ENCODE assay signal across 8 cellular contexts in genomic region chr2:231648579-231649174, GRCh38. TPM values are rescaled to one million over a fixed set of nuclear protein-coding genes. Genes with fewer than 3 reads are reported as not detected.
A peak's percentile ranks its signal among the peaks of the same experiment; 100 is the strongest.
DNase-seq lines count a peak whose midpoint lies in the region; ATAC-seq, FAIRE-seq and TF ChIP-seq lines count a peak whose summit lies in the region.

No MANE protein-coding gene starts in this region.

- DNase-seq in NCI-H748 (lab: John Stamatoyannopoulos, UW; ENCODE audit: unreplicated experiment) (peak; percentile 40), NCI-H748 treated with DMSO at 0.1 percent for 48 hours (lab: John Stamatoyannopoulos, UW) (no peak), T follicular helper cell (ENCODE audit: low read depth) (peak; percentile 28), GM12878 (ENCODE audit: low read depth, low spot score) (no peak), kidney epithelial cell (ENCODE audit: low read depth) (no peak)
- peak in 2 of 3 experiments; percentile 25 to 28 for DNase-seq in stimulated activated CD4-positive, alpha-beta T cell treated with anti-CD3 and anti-CD28 coated beads, TNF-alpha, amount 100 ng/mL, for 4 hours (ENCODE audit: low read depth in 3 of 3)

- no peak overlapping the region for H2AFZ ChIP-seq in GM12878 (ENCODE audit: control insufficient read depth, low read depth, low read length)

- peak; percentile 79 for FAIRE-seq in GM12878 (lab: Jason Lieb, UNC)

- no peak overlapping the region for H3K27ac ChIP-seq in GM12878 (ENCODE audit: control insufficient read depth, insufficient read depth)

- TF ChIP-seq CTCF in GM12878 (IDR thresholded peaks at IDR 0.05 in 2 of 3, conservative IDR thresholded peaks at IDR 0.05 in 1 of 3; ENCODE audit: control insufficient read depth in 2 of 3, extremely low read depth in 1 of 3, insufficient read depth in 1 of 3, low read depth in 3 of 3, low read length in 3 of 3) = peak; percentile 64 to 85 (median 74)
- peak; percentile 86 for TF ChIP-seq CTCF in kidney epithelial cell (IDR thresholded peaks at IDR 0.05; ENCODE audit: insufficient read depth, low read length, poor library complexity, severe bottlenecking)

- CTCF ChIA-PET in GM12878 (lab: Yijun Ruan, JAX) = interaction anchor here (0.7 to 12.0 kb wide), 8 partner anchors 10 to 91 kb away, joined by 3 to 262 read pairs (median 8); no protein-coding TSS in a partner anchor

- TF ChIP-seq POLR2A in GM12878 (IDR thresholded peaks at IDR 0.05; ENCODE audit: low read depth, low read length) = no peak

- H3K27me3 ChIP-seq in GM12878 (replicated peaks in 1 of 2; ENCODE audit: control insufficient read depth in 2 of 2, insufficient read depth in 2 of 2, low read length in 1 of 2) (no peaks in the 10 kb centered on the region), kidney epithelial cell (ENCODE audit: control insufficient read depth, insufficient read depth, low read length) (no peaks in the 10 kb centered on the region)

- H3K36me3 ChIP-seq in GM12878 (ENCODE audit: control insufficient read depth in 2 of 2, insufficient read depth in 2 of 2, low read length in 1 of 2) = no peaks in the 10 kb centered on the region
- no peaks in the 10 kb centered on the region for H3K36me3 ChIP-seq in kidney epithelial cell (ENCODE audit: control insufficient read depth, insufficient read depth, low read length)

- RAD21 ChIA-PET in GM12878 (lab: Charles Lee; ENCODE audit: unreplicated experiment) = interaction anchor here (0.7 to 6.5 kb wide), 8 partner anchors 10 to 66 kb away, joined by 3 to 86 read pairs (median 5); no protein-coding TSS in a partner anchor

- H3K79me2 ChIP-seq in GM12878 (ENCODE audit: control insufficient read depth, insufficient read depth, low read length) = no peaks in the 10 kb centered on the region

- H3K4me3 ChIP-seq in GM12878 (no peak overlapping the region), kidney epithelial cell (ENCODE audit: low read depth, low read length) (no peak overlapping the region)

- 19% methylated on average over 9 of the region's 9 CpGs for WGBS in GM12878 (ENCODE audit: insufficient coverage, insufficient replicate concordance, low lambda C conversion rate, missing lambda C conversion rate)

- ATAC-seq in GM12878 (peak; percentile 100), HG02970 (IDR thresholded peaks at IDR 0.05; ENCODE audit: low FRiP score, unreplicated experiment) (no peak)

- TF ChIP-seq EP300 in Ishikawa (IDR thresholded peaks at IDR 0.05; ENCODE audit: borderline replicate concordance) = no peak
- TF ChIP-seq EP300 in GM12878 (IDR thresholded peaks at IDR 0.05; ENCODE audit: borderline replicate concordance in 1 of 2, control insufficient read depth in 1 of 2, low read depth in 2 of 2, low read length in 2 of 2) = no peak

- SMC1A ChIA-PET in GM12878 (lab: Charles Lee; ENCODE audit: uncharacterized antibody, unreplicated experiment) = interaction anchor here (0.9 to 7.1 kb wide), 8 partner anchors 12 to 66 kb away, joined by 3 to 102 read pairs (median 6); no protein-coding TSS in a partner anchor

- peak; percentile 92 for TF ChIP-seq RAD21 in Ishikawa (IDR thresholded peaks at IDR 0.05; ENCODE audit: low read depth)
- TF ChIP-seq RAD21 in GM12878 (IDR thresholded peaks at IDR 0.05; ENCODE audit: insufficient read depth, low read depth, low read length) = peak; percentile 81

- in situ Hi-C loops in GM12878 (cut with MboI) = no loop called here

- no peak overlapping the region for H3K4me2 ChIP-seq in GM12878 (ENCODE audit: control insufficient read depth, insufficient read depth)

- BruUV-seq in GM12878 (replicated peaks; lab: Mats Ljungman, UMichigan) = no TSS peak

- intact Hi-C loops in GM12878 (cut with micrococcal nuclease; ENCODE audit: unreplicated experiment) = loop anchor here (1.0 to 2.0 kb wide), 3 partner anchors 23 to 66 kb away; no protein-coding TSS in a partner anchor

- no peaks in the 10 kb centered on the region for H4K20me1 ChIP-seq in GM12878 (ENCODE audit: control insufficient read depth, insufficient read depth)

- 0 out of 2 replicates have a peak, but pooled peaks cover under 1% of the 10 kb centered on the region for H3K4me1 ChIP-seq in GM12878 (ENCODE audit: control insufficient read depth, insufficient read depth, low read length)

- POLR2A ChIA-PET in GM12878 (lab: Charles Lee) = interaction anchor here (1.0 to 1.5 kb wide), 3 partner anchors 19 to 26 kb away, joined by 4 to 6 read pairs (median 5); no protein-coding TSS in a partner anchor

- no peaks in the 10 kb centered on the region for H3K9me3 ChIP-seq in GM12878 (replicated peaks; ENCODE audit: control insufficient read depth, insufficient read depth, low read length)

- no peak overlapping the region for H3K9ac ChIP-seq in GM12878 (ENCODE audit: control insufficient read depth, insufficient read depth, low read length)

TF ChIP-seq in Ishikawa, 13 proteins besides CTCF, POLR2A, EP300 and RAD21 (continues in another document):
- TF ChIP-seq YY1 (IDR thresholded peaks at IDR 0.05; ENCODE audit: low read depth) = no peak

TF ChIP-seq in GM12878, 131 proteins besides CTCF, POLR2A, EP300 and RAD21 (continues in another document):
- TF ChIP-seq EED (IDR thresholded peaks at IDR 0.05; ENCODE audit: low read depth) = peak; percentile 52; the same call in 1 of the 2 replicates
- TF ChIP-seq ZBTB11 (CRISPR knock-in tag; IDR thresholded peaks at IDR 0.05) = no peak
- TF ChIP-seq SPI1 (IDR thresholded peaks at IDR 0.05; ENCODE audit: borderline replicate concordance, insufficient read depth, low read depth, low read length) = 0 out of 2 replicates have a peak, but pooled peaks have one; percentile 3
- TF ChIP-seq YY1 (IDR thresholded peaks at IDR 0.05; ENCODE audit: low read depth, low read length) = 0 out of 2 replicates have a peak, but pooled peaks have one; percentile 19
- TF ChIP-seq BHLHE40 (IDR thresholded peaks at IDR 0.05; ENCODE audit: borderline replicate concordance in 1 of 2, low read depth in 2 of 2, low read length in 1 of 2) = peak in 1 of 2 experiments; percentile 43; a peak in 1 of 4 replicates
- 0 out of 4 replicates have a peak, but pooled peaks have one; percentile 12 to 26 for TF ChIP-seq IKZF2 (IDR thresholded peaks at IDR 0.05)

RNA-seq across cellular contexts. Expression of gene TEX44, which starts 56.0 kb away (rescaled TPM):
- total RNA-seq in GM12878 (2013; cell fraction: nucleolus; rRNA removed) = not detected in 2 replicates
- total RNA-seq in GM12878 (2014; rRNA removed) = not detected in 2 replicates
- total RNA-seq in GM12878 (2014; rRNA removed; fragmentation: Illumina TruSeq; extraction: Trizol) = not detected in 2 replicates
- total RNA-seq in GM12878 (2021) = not detected in 2 replicates
- polyA plus RNA-seq in GM12878 (2011; ENCODE audit: low read depth) = not detected
- polyA plus RNA-seq in GM12878 (2011; rRNA removed) = not detected in 2 replicates
- polyA plus RNA-seq in GM12878 (2011; cell fraction: cytosol; rRNA removed) = not detected in 2 replicates
- not detected in 2 replicates for polyA plus RNA-seq in GM12878 (2011; cell fraction: nucleus; rRNA removed)
- polyA plus RNA-seq in GM12878 (2012) = 0.11 TPM in 1 of 2 replicates, not detected in the other
- polyA plus RNA-seq in GM12878 (2014; fragmentation: Illumina TruSeq; extraction: Trizol) = not detected in 2 replicates
- not detected for polyA plus RNA-seq in GM12878 (2014; fragmentation: Nextera tagmentation; extraction: Ambion mirVana)
- polyA plus RNA-seq in GM12878 (2014; rRNA removed) = not detected in 2 replicates
- polyA plus RNA-seq in GM12878 (2016; fragmentation: Nextera tagmentation; extraction: Ambion mirVana) = not detected
- polyA minus RNA-seq in GM12878 (2011; rRNA and poly(A)+ RNA removed) = not detected in 2 replicates
- polyA minus RNA-seq in GM12878 (2011; cell fraction: cytosol; rRNA and poly(A)+ RNA removed) = not detected in 2 replicates
- not detected in 2 replicates for polyA minus RNA-seq in GM12878 (2011; cell fraction: nucleus; rRNA and poly(A)+ RNA removed)
- not detected in 2 replicates for total RNA-seq in kidney epithelial cell

RNA-seq across cellular contexts. Expression of gene PTMA, which starts 59.6 kb away (rescaled TPM):
- total RNA-seq in GM12878 (2013; cell fraction: nucleolus; rRNA removed) = 157 and 167 TPM in 2 replicates
- total RNA-seq in GM12878 (2014; rRNA removed) (1,683 and 1,891 TPM in 2 replicates), GM12878 (2014; rRNA removed; fragmentation: Illumina TruSeq; extraction: Trizol) (3,682 and 3,944 TPM in 2 replicates), GM12878 (2021) (2,403 and 2,413 TPM in 2 replicates), kidney epithelial cell (757 and 913 TPM in 2 replicates)
- 1,103 TPM for polyA plus RNA-seq in GM12878 (2011; ENCODE audit: low read depth)
- polyA plus RNA-seq in GM12878 (2011; rRNA removed) (1,144 and 1,534 TPM in 2 replicates), GM12878 (2014; fragmentation: Illumina TruSeq; extraction: Trizol) (2,851 and 4,022 TPM in 2 replicates), GM12878 (2014; fragmentation: Nextera tagmentation; extraction: Ambion mirVana) (1,000 to 10,000 TPM; 3,548 to 5,018 TPM), GM12878 (2014; rRNA removed) (2,120 and 2,624 TPM in 2 replicates), GM12878 (2016; fragmentation: Nextera tagmentation; extraction: Ambion mirVana) (1,000 to 10,000 TPM; 3,379 to 3,894 TPM)
- polyA plus RNA-seq in GM12878 (2011; cell fraction: cytosol; rRNA removed) = 791 and 1,273 TPM in 2 replicates
- 515 and 1,224 TPM in 2 replicates for polyA plus RNA-seq in GM12878 (2011; cell fraction: nucleus; rRNA removed)
- polyA plus RNA-seq in GM12878 (2012) = 2,072 and 2,223 TPM in 2 replicates
- polyA minus RNA-seq in GM12878 (2011; rRNA and poly(A)+ RNA removed) = 163 and 293 TPM in 2 replicates
- polyA minus RNA-seq in GM12878 (2011; cell fraction: cytosol; rRNA and poly(A)+ RNA removed) = 590 and 681 TPM in 2 replicates
- 194 and 317 TPM in 2 replicates for polyA minus RNA-seq in GM12878 (2011; cell fraction: nucleus; rRNA and poly(A)+ RNA removed)

Comparison
In these comparisons a context has a peak if more than half of its experiments do, and no peak if none do; other contexts are left out.
1. DNase-seq: peak in NCI-H748 (single experiment), T follicular helper cell (single experiment) and stimulated activated CD4-positive, alpha-beta T cell treated with anti-CD3 and anti-CD28 coated beads, TNF-alpha, amount 100 ng/mL, for 4 hours (2 of 3); none in NCI-H748 treated with DMSO at 0.1 percent for 48 hours (single experiment), GM12878 (single experiment) and kidney epithelial cell (single experiment).